8 cellular contexts compared by ENCODE assay signal in the genomic region with DNA sequence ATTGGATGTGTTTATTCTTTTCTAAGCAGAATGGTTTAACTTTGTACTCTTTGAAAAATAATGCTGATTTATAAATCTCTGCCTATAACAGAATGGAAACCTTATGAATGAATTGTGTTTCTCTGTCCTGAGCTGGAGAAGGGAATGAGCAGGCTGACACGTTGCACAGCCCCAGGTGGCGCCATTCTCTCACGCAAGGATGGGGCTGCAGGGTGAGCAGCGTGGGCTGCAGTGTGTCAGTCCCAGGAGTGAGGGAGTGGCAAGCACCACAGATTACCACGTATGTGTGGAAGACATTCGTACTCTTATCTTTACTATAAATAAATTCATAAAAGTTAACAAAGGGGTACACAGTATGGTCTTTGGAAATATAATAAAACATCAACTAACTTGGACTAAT. TPM values are rescaled to one million over a fixed set of nuclear protein-coding genes. Genes with fewer than 3 reads are reported as not detected.
A peak's percentile ranks its signal among the peaks of the same experiment; 100 is the strongest.
DNase-seq lines count a peak whose midpoint lies in the region; ATAC-seq and FAIRE-seq lines count a peak whose summit lies in the region.

No MANE protein-coding gene starts in this region.

- 53 to 69% (median 68%) methylated on average over 6 of the region's 6 CpGs for WGBS in small intestine, 3 donors

- no peak overlapping the region for H3K4me3 Mint-ChIP-seq in activated CD8-positive, alpha-beta T cell treated with anti-CD3 and anti-CD28 coated beads, Interleukin-2, amount 10 ng/mL, durations not matched to agents 7 days and 5 days

- peaks cover 23% of the 10 kb centered on the region for H3K36me3 Mint-ChIP-seq in activated CD8-positive, alpha-beta T cell treated with anti-CD3 and anti-CD28 coated beads, Interleukin-2, amount 10 ng/mL, durations not matched to agents 7 days and 5 days (ENCODE audit: low read depth)

- H3K4me1 ChIP-seq in small intestine (ENCODE audit: control insufficient read depth in 2 of 2, insufficient read depth in 1 of 2, low read depth in 1 of 2, low read length in 1 of 2), result no peaks in the 10 kb centered on the region

- FAIRE-seq in small intestine (lab: Jason Lieb, UNC), result no peak

- H3K4me3 ChIP-seq in small intestine (ENCODE audit: low read depth in 1 of 2, low read length in 2 of 2), result no peak overlapping the region

- peak; percentile 33 for DNase-seq in stimulated activated CD4-positive, alpha-beta T cell treated with anti-CD3 and anti-CD28 coated beads, Interleukin-15, amount 100 ng/mL, for 24 hours
- DNase-seq in stimulated activated CD4-positive, alpha-beta T cell treated with anti-CD3 and anti-CD28 coated beads, Interleukin-12 subunit alpha, Interleukin-12 subunit beta, amount 100 ng/mL, for 4 hours, result no peak
- DNase-seq in NCI-H128 (lab: John Stamatoyannopoulos, UW; ENCODE audit: unreplicated experiment) (peak; percentile 32), hepatic stellate cell (ENCODE audit: low spot score) (peak; percentile 12), small intestine (peak; percentile 19), mucosa of gallbladder (ENCODE audit: low spot score) (no peak), activated gamma-delta T cell treated with Interleukin-2 at 50 U/mL for 16 hours (no peak)
- peak; percentile 43 for DNase-seq in activated CD8-positive, alpha-beta T cell treated with anti-CD3 and anti-CD28 coated beads, Interleukin-2, amount 10 ng/mL, durations not matched to agents 7 days and 5 days

- no peak overlapping the region for H3K27ac Mint-ChIP-seq in activated CD8-positive, alpha-beta T cell treated with anti-CD3 and anti-CD28 coated beads, Interleukin-2, amount 10 ng/mL, durations not matched to agents 7 days and 5 days

- H3K4me1 Mint-ChIP-seq in activated CD8-positive, alpha-beta T cell treated with anti-CD3 and anti-CD28 coated beads, Interleukin-2, amount 10 ng/mL, durations not matched to agents 7 days and 5 days (ENCODE audit: low read depth), result no peaks in the 10 kb centered on the region

- CTCF ChIA-PET in activated CD8-positive, alpha-beta T cell treated with anti-CD3 and anti-CD28 coated beads, Interleukin-2, amount 10 ng/mL, durations not matched to agents 7 days and 5 days (lab: Charles Lee), result interaction anchor here (0.5 to 1.8 kb wide), 5 partner anchors 11 to 767 kb away, joined by 3 to 6 read pairs (median 3); no protein-coding TSS in a partner anchor

- ATAC-seq in activated CD8-positive, alpha-beta T cell treated with anti-CD3 and anti-CD28 coated beads, Interleukin-2, amount 10 ng/mL, durations not matched to agents 7 days and 5 days, result peak; percentile 53

- no peaks in the 10 kb centered on the region for H3K9me3 ChIP-seq in small intestine (ENCODE audit: control insufficient read depth, low read depth)

- H3K27ac ChIP-seq in small intestine (ENCODE audit: low read depth in 1 of 2, low read length in 1 of 2), result no peak overlapping the region

- POLR2A ChIA-PET in activated CD8-positive, alpha-beta T cell treated with anti-CD3 and anti-CD28 coated beads, Interleukin-2, amount 10 ng/mL, durations not matched to agents 7 days and 5 days (lab: Charles Lee), result no interaction called here

- H3K9me3 Mint-ChIP-seq in activated CD8-positive, alpha-beta T cell treated with anti-CD3 and anti-CD28 coated beads, Interleukin-2, amount 10 ng/mL, durations not matched to agents 7 days and 5 days (ENCODE audit: insufficient read depth), result no peaks in the 10 kb centered on the region

- no peaks in the 10 kb centered on the region for H3K27me3 ChIP-seq in small intestine (ENCODE audit: control insufficient read depth in 2 of 2, insufficient read depth in 2 of 2, low read length in 2 of 2)

- H3K36me3 ChIP-seq in small intestine (ENCODE audit: control insufficient read depth in 2 of 2, insufficient read depth in 2 of 2, low read length in 2 of 2), result peaks cover 4 to 13% of the 10 kb centered on the region in 2 donors

- no peaks in the 10 kb centered on the region for H3K27me3 Mint-ChIP-seq in activated CD8-positive, alpha-beta T cell treated with anti-CD3 and anti-CD28 coated beads, Interleukin-2, amount 10 ng/mL, durations not matched to agents 7 days and 5 days (ENCODE audit: low read depth)

RNA-seq across cellular contexts. Expression of a gene that starts 33.4 kb away (rescaled TPM):
- 10 to 100 TPM; 10.0 to 10.5 TPM for total RNA-seq in activated CD8-positive, alpha-beta T cell treated with anti-CD3 and anti-CD28 coated beads, Interleukin-2, amount 10 ng/mL, durations not matched to agents 7 days and 5 days
- 10 to 100 TPM; 20.4 to 47.0 (median 31.3) TPM for polyA plus RNA-seq in small intestine
- 18.1 TPM for total RNA-seq in mucosa of gallbladder

Comparison
In these comparisons a context has a peak if more than half of its experiments do, and no peak if none do; other contexts are left out.
1. DNase-seq: peak in stimulated activated CD4-positive, alpha-beta T cell treated with anti-CD3 and anti-CD28 coated beads, Interleukin-15, amount 100 ng/mL, for 24 hours (single experiment), NCI-H128 (single experiment), activated CD8-positive, alpha-beta T cell treated with anti-CD3 and anti-CD28 coated beads, Interleukin-2, amount 10 ng/mL, durations not matched to agents 7 days and 5 days (single experiment), hepatic stellate cell (single experiment) and small intestine (single experiment); none in stimulated activated CD4-positive, alpha-beta T cell treated with anti-CD3 and anti-CD28 coated beads, Interleukin-12 subunit alpha, Interleukin-12 subunit beta, amount 100 ng/mL, for 4 hours (single experiment), mucosa of gallbladder (single experiment) and activated gamma-delta T cell treated with Interleukin-2 at 50 U/mL for 16 hours (single experiment).